ENCODE assay signal across 16 cellular contexts in genomic region chr1:208007319-208007937, GRCh38.
A peak's percentile ranks its signal among the peaks of the same experiment; 100 is the strongest.
DNase-seq lines count a peak whose midpoint lies in the region; ATAC-seq and TF ChIP-seq lines count a peak whose summit lies in the region.
"Had no signal": no experiment of that assay in that cellular context is flagged by ENCODE, and none has a peak within 500 bp of the region (broad histone marks: within the 10 kb centered on the region; RNA-seq: fewer than 3 reads in every experiment).

No MANE protein-coding gene starts in this region.

- H3K4me1 Mint-ChIP-seq in HFFc6 (ENCODE audit: low read depth), result peaks cover 41% of the 10 kb centered on the region
- H3K4me1 Mint-ChIP-seq: GM23338 had no signal

- TF ChIP-seq CTCF in HFFc6 (IDR thresholded peaks at IDR 0.05), result no peak
- TF ChIP-seq CTCF in fibroblast of the aortic adventitia (IDR thresholded peaks at IDR 0.05; ENCODE audit: insufficient read depth, low read length), result no peak

- H3K9me3 Mint-ChIP-seq in HFFc6, result no peaks in the 10 kb centered on the region
- no peaks in the 10 kb centered on the region for H3K9me3 Mint-ChIP-seq in activated naive CD4-positive, alpha-beta T cell treated with anti-CD3 and anti-CD28 coated beads, Interleukin-2, amount 50 U/mL, for 72 hours
- H3K9me3 Mint-ChIP-seq: CD8-positive, alpha-beta T cell; GM23338 had no signal

- H3K4me3 ChIP-seq in fibroblast of the aortic adventitia (ENCODE audit: low read depth, low read length), result no peak overlapping the region
- H3K4me3 ChIP-seq: GM23338, K562 had no signal

- peaks cover 3% of the 10 kb centered on the region; the same call in 1 of the 2 replicates for H3K27me3 Mint-ChIP-seq in HFFc6 (ENCODE audit: insufficient read depth)

- H3K36me3 Mint-ChIP-seq in HFFc6 (ENCODE audit: low read depth), result 0 out of 2 replicates have a peak, but pooled peaks cover 3% of the 10 kb centered on the region
- no peaks in the 10 kb centered on the region for H3K36me3 Mint-ChIP-seq in activated naive CD4-positive, alpha-beta T cell treated with anti-CD3 and anti-CD28 coated beads, Interleukin-2, amount 50 U/mL, for 72 hours
- H3K36me3 Mint-ChIP-seq: CD8-positive, alpha-beta T cell had no signal

- H3K4me3 Mint-ChIP-seq in HFFc6, result peak overlapping the region; percentile 27; the same call in 1 of the 2 replicates
- H3K4me3 Mint-ChIP-seq: CD8-positive, alpha-beta T cell; GM23338 had no signal

- no peak for ATAC-seq in activated naive CD4-positive, alpha-beta T cell treated with anti-CD3 and anti-CD28 coated beads, Interleukin-2, amount 50 U/mL, for 72 hours
- ATAC-seq: CD8-positive, alpha-beta T cell; GM23338; K562 had no signal

- DNase-seq in HFFc6 (no peak), amniotic epithelial cell (ENCODE audit: low read depth) (peak; percentile 29), fibroblast of the aortic adventitia (ENCODE audit: low read depth) (peak; percentile 66), T1000 (lab: John Stamatoyannopoulos, UW) (no peak), NOMO-1 (lab: John Stamatoyannopoulos, UW; ENCODE audit: unreplicated experiment in 2 of 2) (no peak), NCI-H2227 (lab: John Stamatoyannopoulos, UW; ENCODE audit: unreplicated experiment) (no peak)
- no peak for DNase-seq in activated naive CD4-positive, alpha-beta T cell treated with anti-CD3 and anti-CD28 coated beads, Interleukin-2, amount 50 U/mL, for 72 hours (ENCODE audit: low spot score in 2 of 2)
- DNase-seq: CD8-positive, alpha-beta T cell; DMS79; MV-4-11; NCI-H1417; NCI-H187 treated with DMSO at 0.1 percent for 48 hours; NCI-H446; NCI-H69 had no signal

- peak overlapping the region; percentile 69 for H3K27ac Mint-ChIP-seq in HFFc6
- no peak overlapping the region for H3K27ac Mint-ChIP-seq in activated naive CD4-positive, alpha-beta T cell treated with anti-CD3 and anti-CD28 coated beads, Interleukin-2, amount 50 U/mL, for 72 hours
- H3K27ac Mint-ChIP-seq: CD8-positive, alpha-beta T cell; GM23338 had no signal

Comparison
In these comparisons a context has a peak if more than half of its experiments do, and no peak if none do; other contexts are left out.
1. DNase-seq: peak in amniotic epithelial cell (single experiment) and fibroblast of the aortic adventitia (single experiment); none in HFFc6 (single experiment), T1000 (single experiment), activated naive CD4-positive, alpha-beta T cell treated with anti-CD3 and anti-CD28 coated beads, Interleukin-2, amount 50 U/mL, for 72 hours (0 of 2), NOMO-1 (0 of 2) and NCI-H2227 (single experiment).